In the genomic region with DNA sequence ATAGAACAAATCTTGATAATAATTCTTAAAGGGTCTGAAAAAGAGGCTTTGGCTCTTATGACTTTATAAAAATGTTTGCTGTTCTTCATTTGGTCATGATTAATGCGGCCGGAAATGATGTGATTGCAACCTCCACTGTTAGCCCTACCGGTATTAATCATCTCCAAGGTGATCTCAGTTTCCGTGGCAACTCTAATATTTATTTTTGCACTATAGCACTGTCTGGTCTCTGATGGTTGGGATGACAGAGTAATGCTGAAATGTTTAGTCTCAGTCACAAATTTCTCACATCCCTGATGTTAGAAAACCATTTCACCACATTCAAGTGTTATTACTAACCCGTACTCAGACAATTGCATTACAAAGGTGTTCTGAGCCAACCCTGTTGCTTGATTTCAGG, we compare ENCODE assay signal across 18 cellular contexts.
DNase-seq lines count a peak whose midpoint lies in the region; ATAC-seq and TF ChIP-seq lines count a peak whose summit lies in the region.
"Had no signal": no experiment of that assay in that cellular context is flagged by ENCODE, and none has a peak within 500 bp of the region (broad histone marks: within the 10 kb centered on the region; RNA-seq: fewer than 3 reads in every experiment).

No MANE protein-coding gene starts in this region.

- H3K36me3 ChIP-seq in Peyer's patch: no peaks in the 10 kb centered on the region
- H3K36me3 ChIP-seq: BLaER1 treated with 17β-estradiol and CSF1 and Interleukin-3, amounts not matched to agents 10 nM and 100 nM; uterus had no signal

- H3K4me3 ChIP-seq in fibroblast of the aortic adventitia (ENCODE audit: low read depth, low read length): no peak overlapping the region
- H3K4me3 ChIP-seq in Peyer's patch: no peak overlapping the region
- H3K4me3 ChIP-seq: BLaER1 treated with 17β-estradiol and CSF1 and Interleukin-3, amounts not matched to agents 10 nM and 100 nM; uterus had no signal

- no peaks in the 10 kb centered on the region for H3K9me3 ChIP-seq in Peyer's patch
- H3K9me3 ChIP-seq: BLaER1 treated with 17β-estradiol and CSF1 and Interleukin-3, amounts not matched to agents 10 nM and 100 nM; uterus had no signal

- no peak overlapping the region for H3K27ac ChIP-seq in Peyer's patch
- H3K27ac ChIP-seq: BLaER1 treated with 17β-estradiol and CSF1 and Interleukin-3, amounts not matched to agents 10 nM and 100 nM; epithelial cell of prostate; uterus had no signal

- DNase-seq in AG20443 (ENCODE audit: low spot score) (peak; percentile 22), T-helper 22 cell (ENCODE audit: low read depth) (peak; percentile 23), fibroblast of the aortic adventitia (ENCODE audit: low read depth) (peak; percentile 65), AG08395 (ENCODE audit: low spot score) (no peak), GM10266 (ENCODE audit: extremely low spot score) (no peak), Peyer's patch (no peak)
- no peak for DNase-seq in activated CD4-positive, alpha-beta T cell treated with anti-CD3 and anti-CD28 coated beads for 48 hours
- DNase-seq: activated CD4-positive, alpha-beta T cell treated with anti-CD3 and anti-CD28 coated beads, Interleukin-2, amount 50 U/mL, for 1 hour; activated gamma-delta T cell; caudate nucleus; left ventricle myocardium superior; NCI-H1105 treated with DMSO at 0.1 percent for 48 hours; right cardiac atrium; stimulated activated CD4-positive, alpha-beta T cell treated with anti-CD3 and anti-CD28 coated beads, Interleukin-4, amount 100 ng/mL, for 24 hours; uterus had no signal

- TF ChIP-seq CTCF in fibroblast of the aortic adventitia (IDR thresholded peaks at IDR 0.05; ENCODE audit: insufficient read depth, low read length): no peak
- no peak for TF ChIP-seq CTCF in GM10266 (IDR thresholded peaks at IDR 0.05; ENCODE audit: control insufficient read depth, insufficient read depth, low read depth, missing control alignments)
- no peak for TF ChIP-seq CTCF in Peyer's patch (IDR thresholded peaks at IDR 0.05)

- TF ChIP-seq POLR2A in Peyer's patch (IDR thresholded peaks at IDR 0.05): no peak

- H3K4me1 ChIP-seq in Peyer's patch: no peaks in the 10 kb centered on the region
- H3K4me1 ChIP-seq: BLaER1 treated with 17β-estradiol and CSF1 and Interleukin-3, amounts not matched to agents 10 nM and 100 nM; uterus had no signal

- ATAC-seq in GM18867 (IDR thresholded peaks at IDR 0.05; ENCODE audit: unreplicated experiment): peak; percentile 42
- ATAC-seq: left ventricle myocardium superior, right cardiac atrium had no signal

- H3K27me3 ChIP-seq in Peyer's patch: no peaks in the 10 kb centered on the region
- H3K27me3 ChIP-seq: BLaER1 treated with 17β-estradiol and CSF1 and Interleukin-3, amounts not matched to agents 10 nM and 100 nM; uterus had no signal

Comparison
In these comparisons a context has a peak if more than half of its experiments do, and no peak if none do; other contexts are left out.
1. DNase-seq: peak in AG20443 (single experiment), T-helper 22 cell (single experiment) and fibroblast of the aortic adventitia (single experiment); none in AG08395 (single experiment), GM10266 (single experiment), Peyer's patch (0 of 3) and activated CD4-positive, alpha-beta T cell treated with anti-CD3 and anti-CD28 coated beads for 48 hours (single experiment).